In genomic region chr14:74080820-74081460, GRCh38 we compare ENCODE assay signal across 16 cellular contexts.
"Had no signal": no experiment of that assay in that cellular context is flagged by ENCODE, and none has a peak within 500 bp of the region (broad histone marks: within the 10 kb centered on the region; RNA-seq: fewer than 3 reads in every experiment).

No MANE protein-coding gene starts in this region.

- ATAC-seq: heart right ventricle; left lung; natural killer cell treated with Interleukin-12 subunit alpha and Interleukin-12 subunit beta and Interleukin-15 and Interleukin-18, amount 100 ng/mL, for 72 hours had no signal

- H3K4me3 ChIP-seq: breast epithelium, esophagus muscularis mucosa, heart right ventricle, left lung, sigmoid colon, spleen, thyroid gland, uterus had no signal

- FAIRE-seq: endometrium had no signal

- DNase-seq: activated CD4-positive, alpha-beta T cell treated with anti-CD3 and anti-CD28 coated beads, Interleukin-2, amount 50 U/mL, for 1 hour; activated CD8-positive, alpha-beta memory T cell treated with anti-CD3 and anti-CD28 coated beads for 24 hours; activated naive CD8-positive, alpha-beta T cell treated with anti-CD3 and anti-CD28 coated beads, Interleukin-2, amount 10 ng/mL, durations not matched to agents 7 days and 5 days; anterior cingulate cortex; foreskin melanocyte; heart right ventricle; left lung; posterior cingulate gyrus; sigmoid colon; spleen; thyroid gland; uterus had no signal

- H3K9me3 ChIP-seq: breast epithelium, esophagus muscularis mucosa, heart right ventricle, left lung, sigmoid colon, spleen, thyroid gland, uterus had no signal

- H3K27me3 ChIP-seq: breast epithelium, esophagus muscularis mucosa, heart right ventricle, left lung, sigmoid colon, spleen, thyroid gland, uterus had no signal

- H3K36me3 ChIP-seq: breast epithelium, esophagus muscularis mucosa, heart right ventricle, left lung, sigmoid colon, spleen, thyroid gland, uterus had no signal

- H3K27ac ChIP-seq: breast epithelium, left lung, sigmoid colon, thyroid gland had no signal
